In genomic region chr4:137651128-137651527, GRCh38 we compare ENCODE assay signal across 19 cellular contexts.
DNase-seq lines count a peak whose midpoint lies in the region; ATAC-seq, FAIRE-seq and TF ChIP-seq lines count a peak whose summit lies in the region.
"Had no signal": no experiment of that assay in that cellular context is flagged by ENCODE, and none has a peak within 500 bp of the region (broad histone marks: within the 10 kb centered on the region; RNA-seq: fewer than 3 reads in every experiment).

No MANE protein-coding gene starts in this region.

- SMC1A ChIA-PET in GM12878 (lab: Charles Lee; ENCODE audit: uncharacterized antibody, unreplicated experiment) = interaction anchor here (0.6 to 2.2 kb wide), 5 partner anchors 10 to 287 kb away, joined by 3 to 11 read pairs (median 6); no protein-coding TSS in a partner anchor

- H2AFZ ChIP-seq in GM12878 (ENCODE audit: control insufficient read depth, low read depth, low read length) = no peak overlapping the region

- no peaks in the 10 kb centered on the region for H3K79me2 ChIP-seq in GM12878 (ENCODE audit: control insufficient read depth, insufficient read depth, low read length)

- H4K20me1 ChIP-seq in GM12878 (ENCODE audit: control insufficient read depth, insufficient read depth) = no peaks in the 10 kb centered on the region

- POLR2A ChIA-PET in GM12878 (lab: Charles Lee) = interaction anchor here (0.6 to 0.8 kb wide), 3 partner anchors 9 to 11 kb away, joined by 3 to 6 read pairs (median 4); no protein-coding TSS in a partner anchor

- peak; percentile 75 for DNase-seq in EH (ENCODE audit: low read depth)
- DNase-seq in MV-4-11 (lab: John Stamatoyannopoulos, UW) = peak; percentile 7
- DNase-seq in GM12878 (ENCODE audit: low read depth, low spot score) = no peak
- DNase-seq in kidney tubule cell (ENCODE audit: low spot score) = peak; percentile 56
- no peak for DNase-seq in left colon
- no peak for DNase-seq in activated CD4-positive, CD25-positive, alpha-beta regulatory T cell treated with anti-CD3 and anti-CD28 coated beads, Interleukin-2, amount 50 U/mL, for 72 hours
- DNase-seq: activated CD4-positive, alpha-beta T cell treated with anti-CD3 and anti-CD28 coated beads, Interleukin-2, amount 10 ng/mL, durations not matched to agents 7 days and 5 days; activated CD8-positive, alpha-beta memory T cell treated with anti-CD3 and anti-CD28 coated beads, Interleukin-2, amount 50 U/mL, for 48 hours; left ventricle myocardium superior; NCI-H1694 treated with DMSO at 0.1 percent for 48 hours; right cardiac atrium; SK-N-SH; stimulated activated CD4-positive, alpha-beta T cell treated with anti-CD3 and anti-CD28 coated beads, Interleukin-15, amount 100 ng/mL, for 24 hours; stimulated activated naive CD4-positive, alpha-beta T cell had no signal

- TF ChIP-seq POLR2A in GM12878 (IDR thresholded peaks at IDR 0.05; ENCODE audit: low read depth, low read length) = no peak

- ATAC-seq in GM12878 = peak; percentile 13; the same call in 2 of the 3 replicates
- ATAC-seq in GM18867 (IDR thresholded peaks at IDR 0.05; ENCODE audit: unreplicated experiment) = no peak
- ATAC-seq in left colon = no peak
- no peak for ATAC-seq in GM19328 (IDR thresholded peaks at IDR 0.05; ENCODE audit: unreplicated experiment)
- ATAC-seq: gastroesophageal sphincter, left ventricle myocardium superior, Panc1, right cardiac atrium had no signal

- no peaks in the 10 kb centered on the region for H3K9me3 ChIP-seq in GM12878 (replicated peaks; ENCODE audit: control insufficient read depth, insufficient read depth, low read length)
- H3K9me3 ChIP-seq: gastroesophageal sphincter, SK-N-SH, tibial nerve had no signal

- CTCF ChIA-PET in GM12878 (lab: Yijun Ruan, JAX) = interaction anchor here (0.6 to 1.1 kb wide), 3 partner anchors 9 to 119 kb away, joined by 3 to 6 read pairs (median 3); partner anchors contain the start of gene PCDH18

- H3K4me3 ChIP-seq in GM12878 = no peak overlapping the region
- H3K4me3 ChIP-seq: gastroesophageal sphincter, tibial nerve had no signal

- no peaks in the 10 kb centered on the region for H3K36me3 ChIP-seq in GM12878 (ENCODE audit: control insufficient read depth in 2 of 2, insufficient read depth in 2 of 2, low read length in 1 of 2)
- H3K36me3 ChIP-seq: gastroesophageal sphincter, tibial nerve had no signal

- TF ChIP-seq EP300 in GM12878 (IDR thresholded peaks at IDR 0.05; ENCODE audit: borderline replicate concordance in 1 of 2, control insufficient read depth in 1 of 2, low read depth in 2 of 2, low read length in 2 of 2) = no peak

- H3K4me1 ChIP-seq in GM12878 (ENCODE audit: control insufficient read depth, insufficient read depth, low read length) = no peaks in the 10 kb centered on the region
- H3K4me1 ChIP-seq: gastroesophageal sphincter had no signal

- BruUV-seq in GM12878 (replicated peaks; lab: Mats Ljungman, UMichigan) = no TSS peak

- no peaks in the 10 kb centered on the region for H3K27me3 ChIP-seq in GM12878 (replicated peaks in 1 of 2; ENCODE audit: control insufficient read depth in 2 of 2, insufficient read depth in 2 of 2, low read length in 1 of 2)
- H3K27me3 ChIP-seq: gastroesophageal sphincter, tibial nerve had no signal

- 6% methylated on average over 3 of the region's 3 CpGs for WGBS in GM12878 (ENCODE audit: insufficient coverage, insufficient replicate concordance, low lambda C conversion rate, missing lambda C conversion rate)

- no peak for TF ChIP-seq CTCF in GM12878 (IDR thresholded peaks at IDR 0.05 in 2 of 3, conservative IDR thresholded peaks at IDR 0.05 in 1 of 3; ENCODE audit: control insufficient read depth in 2 of 3, extremely low read depth in 1 of 3, insufficient read depth in 1 of 3, low read depth in 3 of 3, low read length in 3 of 3)

- no peak for FAIRE-seq in GM12878 (lab: Jason Lieb, UNC)

- in situ Hi-C loops in GM12878 (cut with MboI) = no loop called here

- no peak for TF ChIP-seq RAD21 in GM12878 (IDR thresholded peaks at IDR 0.05; ENCODE audit: insufficient read depth, low read depth, low read length)

- intact Hi-C loops in GM12878 (cut with micrococcal nuclease; ENCODE audit: unreplicated experiment) = no loop called here
- intact Hi-C loops in left colon (cut with DNase I, micrococcal nuclease) = no loop called here

- no peak overlapping the region for H3K4me2 ChIP-seq in GM12878 (ENCODE audit: control insufficient read depth, insufficient read depth)
- H3K4me2 ChIP-seq: SK-N-SH had no signal

- H3K9ac ChIP-seq in GM12878 (ENCODE audit: control insufficient read depth, insufficient read depth, low read length) = no peak overlapping the region
- H3K9ac ChIP-seq: SK-N-SH had no signal

- H3K27ac ChIP-seq in GM12878 (ENCODE audit: control insufficient read depth, insufficient read depth) = no peak overlapping the region
- H3K27ac ChIP-seq: gastroesophageal sphincter, tibial nerve had no signal

- RAD21 ChIA-PET in GM12878 (lab: Charles Lee; ENCODE audit: unreplicated experiment) = interaction anchor here (0.6 kb wide), 1 partner anchor 541 kb away, joined by 4 read pairs; no protein-coding TSS in a partner anchor

TF ChIP-seq in GM12878, 131 proteins besides CTCF, POLR2A, EP300 and RAD21 (continues in another document):
- TF ChIP-seq CUX1 (IDR thresholded peaks at IDR 0.05; ENCODE audit: insufficient replicate concordance, low read depth, low read length) (no peak), JUND (IDR thresholded peaks at IDR 0.05; ENCODE audit: low read depth, low read length) (no peak), KLF5 (IDR thresholded peaks at IDR 0.05; ENCODE audit: partially characterized antibody) (no peak), NFIC (IDR thresholded peaks at IDR 0.05; ENCODE audit: low read depth, low read length) (no peak), ZZZ3 (IDR thresholded peaks at IDR 0.05; ENCODE audit: control insufficient read depth, insufficient read length, low read depth) (no peak), BCL3 (IDR thresholded peaks at IDR 0.05; ENCODE audit: borderline replicate concordance, insufficient read depth, low read depth, low read length, poor library complexity, severe bottlenecking) (no peak)

Comparison
In these comparisons a context has a peak if more than half of its experiments do, and no peak if none do; other contexts are left out.
1. DNase-seq: peak in EH (single experiment), MV-4-11 (single experiment) and kidney tubule cell (single experiment); none in GM12878 (single experiment), left colon (0 of 2) and activated CD4-positive, CD25-positive, alpha-beta regulatory T cell treated with anti-CD3 and anti-CD28 coated beads, Interleukin-2, amount 50 U/mL, for 72 hours (single experiment).